ENCODE assay signal across 8 cellular contexts in the genomic region with DNA sequence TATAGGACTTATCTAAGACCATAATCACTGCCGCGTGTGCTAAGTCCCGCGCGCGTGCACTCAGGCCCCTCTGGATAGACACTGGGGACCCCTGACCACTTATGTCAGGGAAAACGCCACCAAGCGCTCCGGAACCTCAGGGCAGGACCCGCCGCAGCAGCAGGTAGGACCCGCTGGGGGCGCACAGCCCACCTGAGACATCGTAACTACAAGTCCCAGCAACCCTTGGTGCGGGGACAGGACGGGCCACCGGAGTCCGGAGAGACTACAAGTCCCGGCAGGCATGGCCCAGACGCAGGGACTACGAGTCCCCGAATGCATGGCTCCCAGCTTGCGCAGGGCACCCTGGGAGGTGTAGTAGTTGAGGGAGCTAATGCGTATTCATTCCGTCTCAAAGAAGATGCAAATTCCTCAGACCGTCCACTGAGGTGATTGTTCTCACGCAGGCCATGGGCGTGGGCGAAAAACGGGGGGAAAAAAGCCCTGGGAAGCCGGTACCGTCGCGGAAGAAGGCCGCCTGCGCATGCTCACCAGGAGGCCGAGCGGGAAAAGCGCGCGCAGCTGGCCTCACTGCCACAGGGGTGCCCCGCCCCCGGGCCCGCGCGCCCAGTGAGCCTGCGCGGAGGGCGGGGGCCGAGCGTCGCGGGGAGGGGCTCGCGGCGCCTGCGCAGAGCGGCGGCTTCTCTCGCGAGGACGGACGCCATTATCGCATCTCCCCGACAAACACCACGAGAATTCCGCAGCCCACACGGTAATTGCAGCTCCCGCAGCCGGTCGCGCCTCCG. TPM values are rescaled to one million over a fixed set of nuclear protein-coding genes. Genes with fewer than 3 reads are reported as not detected.
A peak's percentile ranks its signal among the peaks of the same experiment; 100 is the strongest.
DNase-seq lines count a peak whose midpoint lies in the region; ATAC-seq and TF ChIP-seq lines count a peak whose summit lies in the region.

A gene with protein sequence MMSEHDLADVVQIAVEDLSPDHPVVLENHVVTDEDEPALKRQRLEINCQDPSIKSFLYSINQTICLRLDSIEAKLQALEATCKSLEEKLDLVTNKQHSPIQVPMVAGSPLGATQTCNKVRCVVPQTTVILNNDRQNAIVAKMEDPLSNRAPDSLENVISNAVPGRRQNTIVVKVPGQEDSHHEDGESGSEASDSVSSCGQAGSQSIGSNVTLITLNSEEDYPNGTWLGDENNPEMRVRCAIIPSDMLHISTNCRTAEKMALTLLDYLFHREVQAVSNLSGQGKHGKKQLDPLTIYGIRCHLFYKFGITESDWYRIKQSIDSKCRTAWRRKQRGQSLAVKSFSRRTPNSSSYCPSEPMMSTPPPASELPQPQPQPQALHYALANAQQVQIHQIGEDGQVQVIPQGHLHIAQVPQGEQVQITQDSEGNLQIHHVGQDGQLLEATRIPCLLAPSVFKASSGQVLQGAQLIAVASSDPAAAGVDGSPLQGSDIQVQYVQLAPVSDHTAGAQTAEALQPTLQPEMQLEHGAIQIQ (plus strand): TSS at position 670 of the 785 bp plus-strand sequence. CDS start 23,682 bp downstream, outside the sequence.

- peak; percentile 99 for DNase-seq in ELF-1 (ENCODE audit: low read depth, low spot score)
- peak; percentile 95 for DNase-seq in GOT3 (lab: John Stamatoyannopoulos, UW)
- DNase-seq in RPMI8226, result peak; percentile 98
- DNase-seq in activated T-helper 1 cell treated with anti-CD3 and anti-CD28 coated beads, Interleukin-2, amount 50 U/mL, for 16 hours (ENCODE audit: low read depth in 1 of 2, low spot score in 1 of 2), result peak; percentile 89 to 97
- peak; percentile 98 for DNase-seq in fibroblast of gingiva (ENCODE audit: low read depth)
- peak; percentile 97 for DNase-seq in naive B cell

- peak; percentile 89 to 90 for ATAC-seq in naive B cell (ENCODE audit: low read depth in 2 of 2)
- ATAC-seq in stimulated activated memory B cell treated with anti-CD40 and anti-IgM and Interleukin-4, amounts not matched to agents 10 μg/mL and 1 μg/mL and 100 μg/mL, for 72 hours, result peak; percentile 98

- H3K36me3 Mint-ChIP-seq in naive B cell, result peaks cover 0 to 8% of the 10 kb centered on the region in 2 donors
- peaks cover 13% of the 10 kb centered on the region for H3K36me3 Mint-ChIP-seq in stimulated activated memory B cell treated with anti-CD40 and anti-IgM and Interleukin-4, amounts not matched to agents 10 μg/mL and 1 μg/mL and 100 μg/mL, for 72 hours

- no peaks in the 10 kb centered on the region for H3K9me3 Mint-ChIP-seq in naive B cell
- no peaks in the 10 kb centered on the region for H3K9me3 Mint-ChIP-seq in stimulated activated memory B cell treated with anti-CD40 and anti-IgM and Interleukin-4, amounts not matched to agents 10 μg/mL and 1 μg/mL and 100 μg/mL, for 72 hours

- peak within 1 kb of the TSS; percentile 91 to 100 (median 99) for H3K4me3 Mint-ChIP-seq in naive B cell
- H3K4me3 Mint-ChIP-seq in stimulated activated memory B cell treated with anti-CD40 and anti-IgM and Interleukin-4, amounts not matched to agents 10 μg/mL and 1 μg/mL and 100 μg/mL, for 72 hours, result peak within 1 kb of the TSS; percentile 98

- peak within 1 kb of the TSS; percentile 99 to 100 (median 100) for H3K27ac Mint-ChIP-seq in naive B cell
- peak within 1 kb of the TSS; percentile 97 for H3K27ac Mint-ChIP-seq in stimulated activated memory B cell treated with anti-CD40 and anti-IgM and Interleukin-4, amounts not matched to agents 10 μg/mL and 1 μg/mL and 100 μg/mL, for 72 hours

- peaks cover 35 to 72% (median 62%) of the 10 kb centered on the region in 3 donors for H3K4me1 Mint-ChIP-seq in naive B cell
- H3K4me1 Mint-ChIP-seq in stimulated activated memory B cell treated with anti-CD40 and anti-IgM and Interleukin-4, amounts not matched to agents 10 μg/mL and 1 μg/mL and 100 μg/mL, for 72 hours, result peaks cover 62% of the 10 kb centered on the region

- no peaks in the 10 kb centered on the region for H3K27me3 Mint-ChIP-seq in naive B cell
- H3K27me3 Mint-ChIP-seq in stimulated activated memory B cell treated with anti-CD40 and anti-IgM and Interleukin-4, amounts not matched to agents 10 μg/mL and 1 μg/mL and 100 μg/mL, for 72 hours, result no peaks in the 10 kb centered on the region

- TF ChIP-seq CTCF in LNCAP (IDR thresholded peaks at IDR 0.05), result peak; percentile 16; the same call in 1 of the 2 replicates

RNA-seq across cellular contexts. Expression of the gene that starts here (rescaled TPM):
- polyA plus RNA-seq in naive B cell (ENCODE audit: low read depth in 6 of 6), result 10 to 100 TPM; 24.3 to 40.1 (median 28.5) TPM

Comparison
In these comparisons a context has a peak if more than half of its experiments do, and no peak if none do; other contexts are left out.
1. Peak in every context shown above with its lines: DNase-seq and ATAC-seq.